Comparison of ENCODE assay signal across 17 cellular contexts in genomic region chr12:94807951-94808350, GRCh38.
DNase-seq lines count a peak whose midpoint lies in the region; ATAC-seq and TF ChIP-seq lines count a peak whose summit lies in the region.
"Had no signal": no experiment of that assay in that cellular context is flagged by ENCODE, and none has a peak within 500 bp of the region (broad histone marks: within the 10 kb centered on the region; RNA-seq: fewer than 3 reads in every experiment).

No MANE protein-coding gene starts in this region.

- H3F3A ChIP-seq in PC-9 (ENCODE audit: insufficient read depth, low read depth) = no peaks in the 10 kb centered on the region

- H4K91ac ChIP-seq in trophoblast cell (ENCODE audit: low read depth, low read length) = no peak overlapping the region

- no peaks in the 10 kb centered on the region for H3K27me3 ChIP-seq in BLaER1 treated with 17β-estradiol and CSF1 and Interleukin-3, amounts not matched to agents 10 nM and 100 nM
- H3K27me3 ChIP-seq in foreskin keratinocyte (no peaks in the 10 kb centered on the region), trophoblast cell (ENCODE audit: insufficient read depth, low read length) (no peaks in the 10 kb centered on the region), PC-9 (ENCODE audit: insufficient read depth, low read depth) (no peaks in the 10 kb centered on the region)

- DNase-seq in activated B cell treated with CpG ODN at 0.5 μM for 24 hours (no peak), foreskin keratinocyte (peak; percentile 17 to 65), trophoblast cell (no peak), PC-9 (no peak), activated gamma-delta T cell (lab: John Stamatoyannopoulos, UW) (no peak)
- DNase-seq: 8988T; Caco-2; CD4-positive, CD25-positive, alpha-beta regulatory T cell; CD8-positive, alpha-beta T cell; DMS153; DND-41; GM23248; H7; HCEC 1CT had no signal

- H3K27ac ChIP-seq in BLaER1 treated with 17β-estradiol and CSF1 and Interleukin-3, amounts not matched to agents 10 nM and 100 nM = peak overlapping the region in 6 of 11 experiments; percentile 6 to 80 (median 28); a peak in 5 of 22 replicates
- H3K27ac ChIP-seq in foreskin keratinocyte (no peak overlapping the region), trophoblast cell (ENCODE audit: low read depth, low read length) (no peak overlapping the region), PC-9 (no peak overlapping the region)
- H3K27ac ChIP-seq: C4-2B, GM23248 had no signal

- peaks cover 5% of the 10 kb centered on the region for H3K79me1 ChIP-seq in trophoblast cell (ENCODE audit: low read length)

- H2BK5ac ChIP-seq in trophoblast cell (ENCODE audit: low read depth, low read length, poor library complexity) = no peak overlapping the region

- H4K20me1 ChIP-seq in BLaER1 treated with 17β-estradiol and CSF1 and Interleukin-3, amounts not matched to agents 10 nM and 100 nM = no peaks in the 10 kb centered on the region
- no peaks in the 10 kb centered on the region for H4K20me1 ChIP-seq in PC-9 (ENCODE audit: insufficient read depth)

- no peak overlapping the region for H4K12ac ChIP-seq in trophoblast cell (ENCODE audit: low read depth, low read length)

- H3K36me3 ChIP-seq in BLaER1 treated with 17β-estradiol and CSF1 and Interleukin-3, amounts not matched to agents 10 nM and 100 nM = no peaks in the 10 kb centered on the region
- H3K36me3 ChIP-seq in trophoblast cell (ENCODE audit: control insufficient read depth in 1 of 2, insufficient read depth in 2 of 2, low read length in 2 of 2) (no peaks in the 10 kb centered on the region), PC-9 (ENCODE audit: low read depth) (no peaks in the 10 kb centered on the region)

- no peak overlapping the region for H3K14ac ChIP-seq in trophoblast cell (ENCODE audit: low read length)

- H3K4me1 ChIP-seq in BLaER1 treated with 17β-estradiol and CSF1 and Interleukin-3, amounts not matched to agents 10 nM and 100 nM = peaks cover 11 to 42% (median 23%) of the 10 kb centered on the region in 10 experiments
- H3K4me1 ChIP-seq in foreskin keratinocyte = peaks cover 21% of the 10 kb centered on the region
- peaks cover 9 to 11% of the 10 kb centered on the region in 2 experiments for H3K4me1 ChIP-seq in trophoblast cell (ENCODE audit: control insufficient read depth in 1 of 2, insufficient read depth in 2 of 2, low read length in 2 of 2)
- H3K4me1 ChIP-seq in PC-9 (replicated peaks; ENCODE audit: insufficient read depth) = no peaks in the 10 kb centered on the region
- H3K4me1 ChIP-seq: Caco-2 had no signal

- CTCF ChIA-PET in activated B cell treated with CpG ODN at 0.5 μM for 24 hours (lab: Charles Lee) = interaction anchor here (1.3 kb wide), 1 partner anchor 67 kb away, joined by 3 read pairs; no protein-coding TSS in a partner anchor
- CTCF ChIA-PET in PC-9 (lab: Charles Lee) = no interaction called here

- peak overlapping the region; percentile 75 for H2BK12ac ChIP-seq in trophoblast cell (ENCODE audit: low read length)

- no TSS peak for BruUV-seq in PC-9 (replicated peaks; lab: Mats Ljungman, UMichigan)

- H3K9me2 ChIP-seq in PC-9 (ENCODE audit: insufficient read depth) = no peaks in the 10 kb centered on the region

- H3K79me2 ChIP-seq in trophoblast cell (ENCODE audit: control insufficient read depth, insufficient read depth, low read length, poor library complexity) = no peaks in the 10 kb centered on the region
- no peaks in the 10 kb centered on the region for H3K79me2 ChIP-seq in PC-9 (ENCODE audit: low read depth)

- H3K9ac ChIP-seq in BLaER1 treated with 17β-estradiol and CSF1 and Interleukin-3, amounts not matched to agents 10 nM and 100 nM = no peak overlapping the region
- no peak overlapping the region for H3K9ac ChIP-seq in trophoblast cell (ENCODE audit: low read length)
- H3K9ac ChIP-seq: GM23248 had no signal

- peak overlapping the region; percentile 49 for H2AK5ac ChIP-seq in trophoblast cell (ENCODE audit: low read length)

- peaks cover 61% of the 10 kb centered on the region for H3K36me3 Mint-ChIP-seq in activated B cell treated with CpG ODN at 0.5 μM for 24 hours (ENCODE audit: low read depth)
- H3K36me3 Mint-ChIP-seq: CD4-positive, CD25-positive, alpha-beta regulatory T cell; CD8-positive, alpha-beta T cell had no signal

- H3K18ac ChIP-seq in trophoblast cell (ENCODE audit: low read length) = no peak overlapping the region

- TF ChIP-seq CTCF in activated B cell treated with CpG ODN at 0.5 μM for 24 hours (IDR thresholded peaks at IDR 0.05) (no peak), foreskin keratinocyte (conservative IDR thresholded peaks at IDR 0.05) (no peak), PC-9 (conservative IDR thresholded peaks at IDR 0.05) (no peak)

- H3K4me3 Mint-ChIP-seq in activated B cell treated with CpG ODN at 0.5 μM for 24 hours = no peak overlapping the region
- H3K4me3 Mint-ChIP-seq: CD4-positive, CD25-positive, alpha-beta regulatory T cell; CD8-positive, alpha-beta T cell had no signal

- POLR2A ChIA-PET in activated B cell treated with CpG ODN at 0.5 μM for 24 hours (lab: Charles Lee) = interaction anchor here (0.6 to 2.0 kb wide), 2 partner anchors 9 to 660 kb away, joined by 8 to 10 read pairs; no protein-coding TSS in a partner anchor
- POLR2A ChIA-PET in PC-9 (lab: Charles Lee; ENCODE audit: unreplicated experiment) = no interaction called here

- no peak overlapping the region for H3K4me3 ChIP-seq in BLaER1 treated with 17β-estradiol and CSF1 and Interleukin-3, amounts not matched to agents 10 nM and 100 nM
- no peak overlapping the region for H3K4me3 ChIP-seq in trophoblast cell (ENCODE audit: low read depth, low read length)
- no peak overlapping the region for H3K4me3 ChIP-seq in PC-9
- H3K4me3 ChIP-seq: GM23248 had no signal

- H3K27ac Mint-ChIP-seq in activated B cell treated with CpG ODN at 0.5 μM for 24 hours = peak overlapping the region; percentile 10
- H3K27ac Mint-ChIP-seq: CD4-positive, CD25-positive, alpha-beta regulatory T cell; CD8-positive, alpha-beta T cell had no signal

- no peak overlapping the region for H2BK120ac ChIP-seq in trophoblast cell (ENCODE audit: insufficient read depth, low read length, poor library complexity)

- H2AFZ ChIP-seq in trophoblast cell (ENCODE audit: insufficient read depth, low read length, poor library complexity) = no peak overlapping the region
- no peak overlapping the region; the same call in 1 of the 2 replicates for H2AFZ ChIP-seq in PC-9
- H2AFZ ChIP-seq: GM23248 had no signal

- ATAC-seq in activated B cell treated with CpG ODN at 0.5 μM for 24 hours (ENCODE audit: low read depth) (no peak), foreskin keratinocyte (peak; percentile 41), HG02884 (IDR thresholded peaks at IDR 0.05; ENCODE audit: unreplicated experiment) (no peak)
- ATAC-seq: CD8-positive, alpha-beta T cell had no signal

- H3K4ac ChIP-seq in trophoblast cell (ENCODE audit: low read depth, low read length) = no peak overlapping the region

- H3K9me3 Mint-ChIP-seq in activated B cell treated with CpG ODN at 0.5 μM for 24 hours = peaks cover 16% of the 10 kb centered on the region

- H3K9me3 ChIP-seq in BLaER1 treated with 17β-estradiol and CSF1 and Interleukin-3, amounts not matched to agents 10 nM and 100 nM (replicated peaks in 1 of 11) = peaks cover 25 to 44% (median 30%) of the 10 kb centered on the region in 11 experiments
- H3K9me3 ChIP-seq in trophoblast cell (ENCODE audit: insufficient read depth, low read depth, low read length) (peaks cover 2% of the 10 kb centered on the region), PC-9 (ENCODE audit: insufficient read depth, low read depth) (peaks cover 7% of the 10 kb centered on the region; the same call in 1 of the 2 replicates)

- H3K4me1 Mint-ChIP-seq in activated B cell treated with CpG ODN at 0.5 μM for 24 hours = peaks cover 56% of the 10 kb centered on the region
- H3K4me1 Mint-ChIP-seq: CD4-positive, CD25-positive, alpha-beta regulatory T cell had no signal

- intact Hi-C loops in activated B cell treated with CpG ODN at 0.5 μM for 24 hours (cut with micrococcal nuclease) = no loop called here
- intact Hi-C loops in PC-9 (cut with micrococcal nuclease; ENCODE audit: unreplicated experiment) = no loop called here

- H4K8ac ChIP-seq in trophoblast cell (ENCODE audit: low read depth, low read length) = no peak overlapping the region

- no peaks in the 10 kb centered on the region for H3K27me3 Mint-ChIP-seq in activated B cell treated with CpG ODN at 0.5 μM for 24 hours
- H3K27me3 Mint-ChIP-seq: CD4-positive, CD25-positive, alpha-beta regulatory T cell had no signal

- H3K23ac ChIP-seq in trophoblast cell (ENCODE audit: low read length) = no peak overlapping the region

- no peak overlapping the region for H3K4me2 ChIP-seq in BLaER1 treated with 17β-estradiol and CSF1 and Interleukin-3, amounts not matched to agents 10 nM and 100 nM
- H3K4me2 ChIP-seq in trophoblast cell (ENCODE audit: low read length) = no peak overlapping the region
- H3K4me2 ChIP-seq in PC-9 = no peak overlapping the region

Comparison
In these comparisons a context has a peak if more than half of its experiments do, and no peak if none do; other contexts are left out.
1. H3K27ac ChIP-seq: peak in BLaER1 treated with 17β-estradiol and CSF1 and Interleukin-3, amounts not matched to agents 10 nM and 100 nM (6 of 11); none in foreskin keratinocyte (single experiment), trophoblast cell (single experiment) and PC-9 (single experiment).
2. DNase-seq: peak in foreskin keratinocyte (2 of 2); none in activated B cell treated with CpG ODN at 0.5 μM for 24 hours (single experiment), trophoblast cell (0 of 2), PC-9 (0 of 2) and activated gamma-delta T cell (single experiment).